2 cellular contexts compared by ENCODE assay signal in the genomic region with DNA sequence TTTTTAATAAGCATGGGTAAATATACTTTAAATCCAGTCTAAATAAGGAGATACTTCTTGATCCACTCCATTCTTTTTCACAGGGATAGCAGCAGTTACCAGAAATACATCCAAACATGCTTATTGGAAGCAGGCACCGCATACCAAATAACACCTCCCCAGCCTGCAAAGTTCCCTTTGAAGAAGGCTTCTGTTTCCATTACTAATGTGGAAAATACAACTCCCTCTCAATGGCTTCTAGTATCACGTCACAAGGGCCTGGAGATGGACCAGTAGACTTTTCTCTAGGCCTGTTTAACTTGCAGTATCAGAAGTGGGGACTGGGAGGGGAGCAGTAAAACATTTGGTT.
TF ChIP-seq lines count a peak whose summit lies in the region.

No MANE protein-coding gene starts in this region.

TF ChIP-seq in SK-N-SH, 30 proteins besides CTCF, POLR2A, EP300 and RAD21 (continued from another document):
- TF ChIP-seq, protein P1, sequence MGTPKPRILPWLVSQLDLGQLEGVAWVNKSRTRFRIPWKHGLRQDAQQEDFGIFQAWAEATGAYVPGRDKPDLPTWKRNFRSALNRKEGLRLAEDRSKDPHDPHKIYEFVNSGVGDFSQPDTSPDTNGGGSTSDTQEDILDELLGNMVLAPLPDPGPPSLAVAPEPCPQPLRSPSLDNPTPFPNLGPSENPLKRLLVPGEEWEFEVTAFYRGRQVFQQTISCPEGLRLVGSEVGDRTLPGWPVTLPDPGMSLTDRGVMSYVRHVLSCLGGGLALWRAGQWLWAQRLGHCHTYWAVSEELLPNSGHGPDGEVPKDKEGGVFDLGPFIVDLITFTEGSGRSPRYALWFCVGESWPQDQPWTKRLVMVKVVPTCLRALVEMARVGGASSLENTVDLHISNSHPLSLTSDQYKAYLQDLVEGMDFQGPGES (IDR thresholded peaks at IDR 0.05; ENCODE audit: low read depth, low read length): no peak
- TF ChIP-seq POLR2AphosphoS5 (IDR thresholded peaks at IDR 0.05; ENCODE audit: low read depth, low read length) (no peak), RCOR1 (IDR thresholded peaks at IDR 0.05; ENCODE audit: low read length) (no peak), GATA2 (CRISPR knock-in tag; IDR thresholded peaks at IDR 0.05) (no peak), RFX5 (IDR thresholded peaks at IDR 0.05; ENCODE audit: low read length) (no peak), MEF2A (IDR thresholded peaks at IDR 0.05; ENCODE audit: borderline replicate concordance, low read depth) (no peak), MXI1 (IDR thresholded peaks at IDR 0.05; ENCODE audit: low read depth, low read length) (no peak)
- TF ChIP-seq, protein P2, sequence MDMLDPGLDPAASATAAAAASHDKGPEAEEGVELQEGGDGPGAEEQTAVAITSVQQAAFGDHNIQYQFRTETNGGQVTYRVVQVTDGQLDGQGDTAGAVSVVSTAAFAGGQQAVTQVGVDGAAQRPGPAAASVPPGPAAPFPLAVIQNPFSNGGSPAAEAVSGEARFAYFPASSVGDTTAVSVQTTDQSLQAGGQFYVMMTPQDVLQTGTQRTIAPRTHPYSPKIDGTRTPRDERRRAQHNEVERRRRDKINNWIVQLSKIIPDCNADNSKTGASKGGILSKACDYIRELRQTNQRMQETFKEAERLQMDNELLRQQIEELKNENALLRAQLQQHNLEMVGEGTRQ (IDR thresholded peaks at IDR 0.05; ENCODE audit: borderline replicate concordance, low read depth, low read length): no peak
- TF ChIP-seq, protein P3, sequence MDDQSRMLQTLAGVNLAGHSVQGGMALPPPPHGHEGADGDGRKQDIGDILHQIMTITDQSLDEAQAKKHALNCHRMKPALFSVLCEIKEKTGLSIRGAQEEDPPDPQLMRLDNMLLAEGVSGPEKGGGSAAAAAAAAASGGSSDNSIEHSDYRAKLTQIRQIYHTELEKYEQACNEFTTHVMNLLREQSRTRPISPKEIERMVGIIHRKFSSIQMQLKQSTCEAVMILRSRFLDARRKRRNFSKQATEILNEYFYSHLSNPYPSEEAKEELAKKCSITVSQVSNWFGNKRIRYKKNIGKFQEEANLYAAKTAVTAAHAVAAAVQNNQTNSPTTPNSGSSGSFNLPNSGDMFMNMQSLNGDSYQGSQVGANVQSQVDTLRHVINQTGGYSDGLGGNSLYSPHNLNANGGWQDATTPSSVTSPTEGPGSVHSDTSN (IDR thresholded peaks at IDR 0.05): no peak

TF ChIP-seq in SK-N-SH treated with all-trans-retinoic acid at 6 μM for 48 hours, 23 proteins besides CTCF, POLR2A, EP300 and RAD21 (continued from another document):
- TF ChIP-seq, protein P4, sequence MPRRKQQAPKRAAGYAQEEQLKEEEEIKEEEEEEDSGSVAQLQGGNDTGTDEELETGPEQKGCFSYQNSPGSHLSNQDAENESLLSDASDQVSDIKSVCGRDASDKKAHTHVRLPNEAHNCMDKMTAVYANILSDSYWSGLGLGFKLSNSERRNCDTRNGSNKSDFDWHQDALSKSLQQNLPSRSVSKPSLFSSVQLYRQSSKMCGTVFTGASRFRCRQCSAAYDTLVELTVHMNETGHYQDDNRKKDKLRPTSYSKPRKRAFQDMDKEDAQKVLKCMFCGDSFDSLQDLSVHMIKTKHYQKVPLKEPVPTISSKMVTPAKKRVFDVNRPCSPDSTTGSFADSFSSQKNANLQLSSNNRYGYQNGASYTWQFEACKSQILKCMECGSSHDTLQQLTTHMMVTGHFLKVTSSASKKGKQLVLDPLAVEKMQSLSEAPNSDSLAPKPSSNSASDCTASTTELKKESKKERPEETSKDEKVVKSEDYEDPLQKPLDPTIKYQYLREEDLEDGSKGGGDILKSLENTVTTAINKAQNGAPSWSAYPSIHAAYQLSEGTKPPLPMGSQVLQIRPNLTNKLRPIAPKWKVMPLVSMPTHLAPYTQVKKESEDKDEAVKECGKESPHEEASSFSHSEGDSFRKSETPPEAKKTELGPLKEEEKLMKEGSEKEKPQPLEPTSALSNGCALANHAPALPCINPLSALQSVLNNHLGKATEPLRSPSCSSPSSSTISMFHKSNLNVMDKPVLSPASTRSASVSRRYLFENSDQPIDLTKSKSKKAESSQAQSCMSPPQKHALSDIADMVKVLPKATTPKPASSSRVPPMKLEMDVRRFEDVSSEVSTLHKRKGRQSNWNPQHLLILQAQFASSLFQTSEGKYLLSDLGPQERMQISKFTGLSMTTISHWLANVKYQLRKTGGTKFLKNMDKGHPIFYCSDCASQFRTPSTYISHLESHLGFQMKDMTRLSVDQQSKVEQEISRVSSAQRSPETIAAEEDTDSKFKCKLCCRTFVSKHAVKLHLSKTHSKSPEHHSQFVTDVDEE (CRISPR knock-in tag; IDR thresholded peaks at IDR 0.05): no peak
- TF ChIP-seq, protein P5, sequence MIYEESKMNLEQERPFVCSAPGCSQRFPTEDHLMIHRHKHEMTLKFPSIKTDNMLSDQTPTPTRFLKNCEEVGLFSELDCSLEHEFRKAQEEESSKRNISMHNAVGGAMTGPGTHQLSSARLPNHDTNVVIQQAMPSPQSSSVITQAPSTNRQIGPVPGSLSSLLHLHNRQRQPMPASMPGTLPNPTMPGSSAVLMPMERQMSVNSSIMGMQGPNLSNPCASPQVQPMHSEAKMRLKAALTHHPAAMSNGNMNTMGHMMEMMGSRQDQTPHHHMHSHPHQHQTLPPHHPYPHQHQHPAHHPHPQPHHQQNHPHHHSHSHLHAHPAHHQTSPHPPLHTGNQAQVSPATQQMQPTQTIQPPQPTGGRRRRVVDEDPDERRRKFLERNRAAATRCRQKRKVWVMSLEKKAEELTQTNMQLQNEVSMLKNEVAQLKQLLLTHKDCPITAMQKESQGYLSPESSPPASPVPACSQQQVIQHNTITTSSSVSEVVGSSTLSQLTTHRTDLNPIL (CRISPR knock-in tag; IDR thresholded peaks at IDR 0.05; ENCODE audit: low read depth): no peak
